1 cellular context compared by ENCODE assay signal in the genomic region with DNA sequence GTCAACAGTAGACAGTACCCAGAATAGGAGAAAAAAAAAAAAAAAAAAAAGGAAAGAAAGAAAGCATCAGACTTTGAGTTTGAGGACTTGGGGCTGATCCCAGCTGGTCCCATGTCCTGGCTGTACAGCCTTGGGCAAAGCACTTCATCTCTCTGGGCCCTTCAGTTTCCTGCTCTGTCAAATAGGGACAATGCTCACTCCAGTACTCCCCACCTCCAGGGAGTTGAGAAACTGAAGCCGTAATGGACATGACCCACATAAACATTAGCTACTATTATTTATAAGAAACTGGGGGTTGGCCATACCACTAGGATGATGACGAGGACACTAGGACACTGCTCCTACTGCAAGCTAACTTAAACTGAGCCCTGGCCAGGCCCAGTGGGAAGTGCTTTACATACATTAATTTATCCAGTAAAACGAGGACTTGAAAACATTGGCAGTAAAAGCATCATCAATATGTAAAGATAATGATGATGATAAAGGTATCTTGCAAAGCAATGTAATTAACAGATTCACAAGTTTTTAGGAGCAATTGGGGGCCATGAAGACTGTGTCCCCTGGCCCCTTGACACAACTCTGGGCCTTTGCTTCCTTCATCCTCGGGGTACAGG.
TF ChIP-seq lines count a peak whose summit lies in the region.

No MANE protein-coding gene starts in this region.

TF ChIP-seq in K562, 482 proteins besides CTCF, POLR2A, EP300 and RAD21:
- peak; percentile 2; the same call in 1 of the 2 replicates for TF ChIP-seq ZNF644 (tag; IDR thresholded peaks at IDR 0.05; ENCODE audit: low read depth)
- no peak for TF ChIP-seq TRIM28 (IDR thresholded peaks at IDR 0.05)
- no peak for TF ChIP-seq CHD2 (IDR thresholded peaks at IDR 0.05; ENCODE audit: low read depth, low read length)
- TF ChIP-seq, protein P1, sequence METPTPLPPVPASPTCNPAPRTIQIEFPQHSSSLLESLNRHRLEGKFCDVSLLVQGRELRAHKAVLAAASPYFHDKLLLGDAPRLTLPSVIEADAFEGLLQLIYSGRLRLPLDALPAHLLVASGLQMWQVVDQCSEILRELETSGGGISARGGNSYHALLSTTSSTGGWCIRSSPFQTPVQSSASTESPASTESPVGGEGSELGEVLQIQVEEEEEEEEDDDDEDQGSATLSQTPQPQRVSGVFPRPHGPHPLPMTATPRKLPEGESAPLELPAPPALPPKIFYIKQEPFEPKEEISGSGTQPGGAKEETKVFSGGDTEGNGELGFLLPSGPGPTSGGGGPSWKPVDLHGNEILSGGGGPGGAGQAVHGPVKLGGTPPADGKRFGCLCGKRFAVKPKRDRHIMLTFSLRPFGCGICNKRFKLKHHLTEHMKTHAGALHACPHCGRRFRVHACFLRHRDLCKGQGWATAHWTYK (CRISPR knock-in tag; IDR thresholded peaks at IDR 0.05): no peak
- no peak for TF ChIP-seq CBFA2T3 (IDR thresholded peaks at IDR 0.05)
- TF ChIP-seq GABPA (tag; conservative IDR thresholded peaks at IDR 0.05; ENCODE audit: low read depth): 0 out of 2 replicates have a peak, but pooled peaks have one; percentile 24
- TF ChIP-seq, protein P2, sequence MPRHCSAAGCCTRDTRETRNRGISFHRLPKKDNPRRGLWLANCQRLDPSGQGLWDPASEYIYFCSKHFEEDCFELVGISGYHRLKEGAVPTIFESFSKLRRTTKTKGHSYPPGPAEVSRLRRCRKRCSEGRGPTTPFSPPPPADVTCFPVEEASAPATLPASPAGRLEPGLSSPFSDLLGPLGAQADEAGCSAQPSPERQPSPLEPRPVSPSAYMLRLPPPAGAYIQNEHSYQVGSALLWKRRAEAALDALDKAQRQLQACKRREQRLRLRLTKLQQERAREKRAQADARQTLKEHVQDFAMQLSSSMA (CRISPR knock-in tag; IDR thresholded peaks at IDR 0.05): 0 out of 2 replicates have a peak, but pooled peaks have one; percentile 19
- TF ChIP-seq TOE1 (IDR thresholded peaks at IDR 0.05; ENCODE audit: borderline replicate concordance): no peak
- 0 out of 2 replicates have a peak, but pooled peaks have one; percentile 39 for TF ChIP-seq TOE1 (CRISPR knock-in tag; IDR thresholded peaks at IDR 0.05; ENCODE audit: borderline replicate concordance, low read depth)
- no peak for TF ChIP-seq RHOXF2B (CRISPR knock-in tag; conservative IDR thresholded peaks at IDR 0.05)
- TF ChIP-seq ADNP (tag; IDR thresholded peaks at IDR 0.05): no peak
- TF ChIP-seq, protein P3, sequence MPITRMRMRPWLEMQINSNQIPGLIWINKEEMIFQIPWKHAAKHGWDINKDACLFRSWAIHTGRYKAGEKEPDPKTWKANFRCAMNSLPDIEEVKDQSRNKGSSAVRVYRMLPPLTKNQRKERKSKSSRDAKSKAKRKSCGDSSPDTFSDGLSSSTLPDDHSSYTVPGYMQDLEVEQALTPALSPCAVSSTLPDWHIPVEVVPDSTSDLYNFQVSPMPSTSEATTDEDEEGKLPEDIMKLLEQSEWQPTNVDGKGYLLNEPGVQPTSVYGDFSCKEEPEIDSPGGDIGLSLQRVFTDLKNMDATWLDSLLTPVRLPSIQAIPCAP (CRISPR knock-in tag; IDR thresholded peaks at IDR 0.05; ENCODE audit: borderline replicate concordance): no peak
- TF ChIP-seq, protein P4, sequence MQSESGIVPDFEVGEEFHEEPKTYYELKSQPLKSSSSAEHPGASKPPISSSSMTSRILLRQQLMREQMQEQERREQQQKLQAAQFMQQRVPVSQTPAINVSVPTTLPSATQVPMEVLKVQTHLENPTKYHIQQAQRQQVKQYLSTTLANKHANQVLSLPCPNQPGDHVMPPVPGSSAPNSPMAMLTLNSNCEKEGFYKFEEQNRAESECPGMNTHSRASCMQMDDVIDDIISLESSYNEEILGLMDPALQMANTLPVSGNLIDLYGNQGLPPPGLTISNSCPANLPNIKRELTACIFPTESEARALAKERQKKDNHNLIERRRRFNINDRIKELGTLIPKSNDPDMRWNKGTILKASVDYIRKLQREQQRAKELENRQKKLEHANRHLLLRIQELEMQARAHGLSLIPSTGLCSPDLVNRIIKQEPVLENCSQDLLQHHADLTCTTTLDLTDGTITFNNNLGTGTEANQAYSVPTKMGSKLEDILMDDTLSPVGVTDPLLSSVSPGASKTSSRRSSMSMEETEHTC (IDR thresholded peaks at IDR 0.05): no peak
- no peak for TF ChIP-seq ZNF785 (CRISPR knock-in tag; IDR thresholded peaks at IDR 0.05)
- TF ChIP-seq ZNF584 (CRISPR knock-in tag; IDR thresholded peaks at IDR 0.05; ENCODE audit: low read depth): peak; percentile 76
- TF ChIP-seq NFE2 (IDR thresholded peaks at IDR 0.05; ENCODE audit: low read depth): no peak
- TF ChIP-seq FOXM1 (IDR thresholded peaks at IDR 0.05; ENCODE audit: low read depth): no peak
- TF ChIP-seq FOXM1 (CRISPR knock-in tag; IDR thresholded peaks at IDR 0.05; ENCODE audit: low read depth): 0 out of 2 replicates have a peak, but pooled peaks have one; percentile 9
- no peak for TF ChIP-seq MBD2 (IDR thresholded peaks at IDR 0.05; ENCODE audit: borderline replicate concordance, low read depth)
- TF ChIP-seq ZNF668 (CRISPR knock-in tag; IDR thresholded peaks at IDR 0.05): no peak
- no peak for TF ChIP-seq MYC (IDR thresholded peaks at IDR 0.05; ENCODE audit: low read depth, low read length)
- TF ChIP-seq MYC (CRISPR knock-in tag; IDR thresholded peaks at IDR 0.05; ENCODE audit: borderline replicate concordance, low read depth): peak; percentile 18; the same call in 1 of the 2 replicates
- TF ChIP-seq ZNF184 (CRISPR knock-in tag; IDR thresholded peaks at IDR 0.05): no peak
